In genomic region chr5:43555895-43556606, GRCh38 we compare ENCODE assay signal across 2 cellular contexts.
A peak's percentile ranks its signal among the peaks of the same experiment; 100 is the strongest.
TF ChIP-seq lines count a peak whose summit lies in the region.

No MANE protein-coding gene starts in this region.

TF ChIP-seq in HCT116, 20 proteins besides CTCF, POLR2A, EP300 and RAD21 (continued from another document):
- no peak for TF ChIP-seq ZBTB33 (IDR thresholded peaks at IDR 0.05; ENCODE audit: extremely low read depth, insufficient replicate concordance, low read length)
TF ChIP-seq in HCT116: peak in this region for 1.

TF ChIP-seq in WTC11, 78 proteins besides CTCF, POLR2A, EP300 and RAD21 (continued from another document):
- TF ChIP-seq MAX (CRISPR knock-in tag; IDR thresholded peaks at IDR 0.05) (peak; percentile 11; the same call in 1 of the 2 replicates), ZMAT4 (CRISPR knock-in tag; IDR thresholded peaks at IDR 0.05) (no peak), ESRRA (CRISPR knock-in tag; IDR thresholded peaks at IDR 0.05; ENCODE audit: borderline replicate concordance) (peak; percentile 84; the same call in 1 of the 2 replicates), E2F1 (CRISPR knock-in tag; IDR thresholded peaks at IDR 0.05) (peak; percentile 62; the same call in 1 of the 2 replicates), JAZF1 (CRISPR knock-in tag; IDR thresholded peaks at IDR 0.05) (no peak), USF2 (CRISPR knock-in tag; IDR thresholded peaks at IDR 0.05) (0 out of 2 replicates have a peak, but pooled peaks have one; percentile 50), ZNF281 (CRISPR knock-in tag; IDR thresholded peaks at IDR 0.05) (peak; percentile 86), OVOL2 (CRISPR knock-in tag; IDR thresholded peaks at IDR 0.05; ENCODE audit: borderline replicate concordance) (no peak), ZNF671 (CRISPR knock-in tag; IDR thresholded peaks at IDR 0.05) (no peak), ZNF396 (CRISPR knock-in tag; IDR thresholded peaks at IDR 0.05; ENCODE audit: borderline replicate concordance) (no peak), SMAD3 (CRISPR knock-in tag; IDR thresholded peaks at IDR 0.05; ENCODE audit: borderline replicate concordance) (no peak), ERG (CRISPR knock-in tag; IDR thresholded peaks at IDR 0.05) (no peak), USF1 (CRISPR knock-in tag; IDR thresholded peaks at IDR 0.05) (no peak; the same call in 1 of the 2 replicates), NR1H2 (CRISPR knock-in tag; IDR thresholded peaks at IDR 0.05) (no peak), FOXP4 (CRISPR knock-in tag; IDR thresholded peaks at IDR 0.05) (0 out of 2 replicates have a peak, but pooled peaks have one; percentile 9), ZNF532 (CRISPR knock-in tag; IDR thresholded peaks at IDR 0.05; ENCODE audit: borderline replicate concordance) (0 out of 2 replicates have a peak, but pooled peaks have one; percentile 25), RELA (CRISPR knock-in tag; IDR thresholded peaks at IDR 0.05; ENCODE audit: borderline replicate concordance) (0 out of 2 replicates have a peak, but pooled peaks have one; percentile 17), E2F5 (CRISPR knock-in tag; IDR thresholded peaks at IDR 0.05) (no peak), IRF1 (CRISPR knock-in tag; IDR thresholded peaks at IDR 0.05) (no peak), ELF4 (CRISPR knock-in tag; IDR thresholded peaks at IDR 0.05; ENCODE audit: low read depth) (no peak), KAT7 (CRISPR knock-in tag; IDR thresholded peaks at IDR 0.05; ENCODE audit: borderline replicate concordance) (no peak), ZNF512 (CRISPR knock-in tag; IDR thresholded peaks at IDR 0.05; ENCODE audit: borderline replicate concordance) (no peak), CREB1 (CRISPR knock-in tag; IDR thresholded peaks at IDR 0.05) (no peak)
